11 cellular contexts compared by ENCODE assay signal in the genomic region with DNA sequence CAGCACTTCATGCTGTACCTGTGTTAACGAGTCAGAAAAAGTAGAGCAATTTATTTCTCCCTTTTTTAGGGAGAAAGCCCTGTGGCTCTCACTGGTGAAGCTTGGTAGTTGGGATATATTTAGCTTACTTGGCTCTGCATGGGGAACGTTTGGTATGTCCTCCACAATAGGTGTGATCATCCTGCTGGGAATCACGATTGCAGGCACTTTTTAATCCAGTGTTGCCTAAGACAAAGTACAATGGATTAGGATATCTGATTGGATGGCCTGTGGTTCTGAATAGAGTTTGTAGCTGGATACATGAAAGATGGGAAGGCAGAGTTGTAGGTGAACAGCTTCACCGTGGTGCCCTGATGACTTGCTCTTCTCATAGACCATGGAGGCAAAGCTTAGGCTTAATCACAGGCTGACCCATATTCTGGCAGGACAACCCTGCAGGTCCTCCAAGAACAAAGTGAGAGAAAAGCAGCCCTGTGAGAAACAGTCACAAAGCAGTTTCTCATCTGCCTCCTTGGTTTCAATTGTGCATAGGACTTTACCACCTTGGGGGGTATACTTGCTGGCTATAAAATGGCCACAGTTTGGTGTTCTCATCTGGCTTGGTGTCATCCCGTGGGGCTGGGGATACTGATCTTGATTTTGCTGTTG. TPM values are rescaled to one million over a fixed set of nuclear protein-coding genes. Genes with fewer than 3 reads are reported as not detected.
DNase-seq lines count a peak whose midpoint lies in the region; ATAC-seq and TF ChIP-seq lines count a peak whose summit lies in the region.
"Had no signal": no experiment of that assay in that cellular context is flagged by ENCODE, and none has a peak within 500 bp of the region (broad histone marks: within the 10 kb centered on the region; RNA-seq: fewer than 3 reads in every experiment).

No MANE protein-coding gene starts in this region.

- H3K36me3 Mint-ChIP-seq in central memory CD8-positive, alpha-beta T cell (ENCODE audit: insufficient read depth): peaks cover 75% of the 10 kb centered on the region

- peak overlapping the region in 1 of 2 donors; percentile 42 for H3K27ac ChIP-seq in testis
- H3K27ac ChIP-seq: PC-9, WERI-Rb-1 had no signal

- H3K4me3 ChIP-seq in AG10803 (ENCODE audit: low read length): no peak overlapping the region
- no peak overlapping the region for H3K4me3 ChIP-seq in testis
- H3K4me3 ChIP-seq: PC-9 had no signal

- H3K27me3 ChIP-seq in testis: no peaks in the 10 kb centered on the region

- H3K4me1 Mint-ChIP-seq in central memory CD8-positive, alpha-beta T cell: peaks cover 83% of the 10 kb centered on the region

- WGBS in testis, 2 donors: 37 to 52% methylated on average over 5 of the region's 5 CpGs

- peak overlapping the region; percentile 97 for H3K27ac Mint-ChIP-seq in central memory CD8-positive, alpha-beta T cell (ENCODE audit: low read depth)

- intact Hi-C loops in testis (cut with DNase I; ENCODE audit: low total_unique reads): no loop called here

- no peaks in the 10 kb centered on the region for H3K27me3 Mint-ChIP-seq in central memory CD8-positive, alpha-beta T cell

- no peak for TF ChIP-seq POLR2A in testis (IDR thresholded peaks at IDR 0.05)

- H3K4me1 ChIP-seq in testis: peaks cover 35% of the 10 kb centered on the region

- H3K9me3 ChIP-seq in testis: no peaks in the 10 kb centered on the region

- DNase-seq in AG10803 (ENCODE audit: low read depth) (peak; percentile 1), myocyte (ENCODE audit: low read depth) (peak; percentile 1), testis (no peak), CD1c-positive myeloid dendritic cell (ENCODE audit: extremely low spot score) (no peak), EL (no peak)
- DNase-seq in central memory CD8-positive, alpha-beta T cell (ENCODE audit: low spot score in 2 of 2): no peak
- DNase-seq: cerebellar nuclear complex, PC-9, WERI-Rb-1 had no signal

- H3K4me3 Mint-ChIP-seq in central memory CD8-positive, alpha-beta T cell: peak overlapping the region; percentile 94

- TF ChIP-seq CTCF in AG10803 (conservative IDR thresholded peaks at IDR 0.05; ENCODE audit: low read length) (no peak), testis (IDR thresholded peaks at IDR 0.05) (no peak)

- H3K9me3 Mint-ChIP-seq in central memory CD8-positive, alpha-beta T cell: no peaks in the 10 kb centered on the region

- ATAC-seq in HG02642 (IDR thresholded peaks at IDR 0.05; ENCODE audit: poor library complexity, unreplicated experiment) (peak; percentile 41), HG03139 (IDR thresholded peaks at IDR 0.05; ENCODE audit: unreplicated experiment) (no peak)
- no peak for ATAC-seq in central memory CD8-positive, alpha-beta T cell (replicated peaks; ENCODE audit: extremely low read depth, poor library complexity, severe bottlenecking)

- no peaks in the 10 kb centered on the region for H3K36me3 ChIP-seq in testis (ENCODE audit: low read depth, missing control alignments)

RNA-seq across cellular contexts. Expression of a gene that starts 7.5 kb away (rescaled TPM):
- total RNA-seq in myocyte: 15.4 and 53.4 TPM in 2 replicates
- 2.3 TPM for polyA plus RNA-seq in myocyte (2012)
- total RNA-seq in testis: 100 to 1,000 TPM in 1 of 2 donors, 10 to 100 TPM in 1; 96.1 to 101 TPM
- polyA plus RNA-seq in testis (ENCODE audit: insufficient read depth, low read depth, low replicate concordance): 13.7 TPM

Comparison
In these comparisons a context has a peak if more than half of its experiments do, and no peak if none do; other contexts are left out.
1. DNase-seq: peak in AG10803 (single experiment) and myocyte (single experiment); none in central memory CD8-positive, alpha-beta T cell (0 of 2), testis (single experiment), CD1c-positive myeloid dendritic cell (single experiment) and EL (single experiment).